Comparison of ENCODE assay signal across 1 cellular context in genomic region chr14:50089213-50089612, GRCh38.
TF ChIP-seq lines count a peak whose summit lies in the region.

No MANE protein-coding gene starts in this region.

TF ChIP-seq in IMR-90, 13 proteins besides CTCF, POLR2A, EP300 and RAD21:
- TF ChIP-seq SMC3 (IDR thresholded peaks at IDR 0.05; ENCODE audit: low read depth, low read length) (no peak), MXI1 (IDR thresholded peaks at IDR 0.05; ENCODE audit: borderline replicate concordance, low read depth, low read length) (no peak), MAFK (IDR thresholded peaks at IDR 0.05; ENCODE audit: low read depth, low read length) (no peak), CHD1 (IDR thresholded peaks at IDR 0.05; ENCODE audit: low read depth, low read length) (no peak), NFE2L2 (IDR thresholded peaks at IDR 0.05; ENCODE audit: low read depth, low read length) (no peak), RFX5 (IDR thresholded peaks at IDR 0.05; ENCODE audit: low read depth, low read length) (no peak), RCOR1 (IDR thresholded peaks at IDR 0.05; ENCODE audit: insufficient replicate concordance, low read length) (no peak), BHLHE40 (IDR thresholded peaks at IDR 0.05; ENCODE audit: low read depth, low read length) (no peak), MAZ (IDR thresholded peaks at IDR 0.05; ENCODE audit: borderline replicate concordance, low read depth, low read length) (no peak), FOS (IDR thresholded peaks at IDR 0.05; ENCODE audit: low read depth, low read length) (no peak), CEBPB (IDR thresholded peaks at IDR 0.05; ENCODE audit: low read depth, low read length) (no peak)
- TF ChIP-seq, protein P1, sequence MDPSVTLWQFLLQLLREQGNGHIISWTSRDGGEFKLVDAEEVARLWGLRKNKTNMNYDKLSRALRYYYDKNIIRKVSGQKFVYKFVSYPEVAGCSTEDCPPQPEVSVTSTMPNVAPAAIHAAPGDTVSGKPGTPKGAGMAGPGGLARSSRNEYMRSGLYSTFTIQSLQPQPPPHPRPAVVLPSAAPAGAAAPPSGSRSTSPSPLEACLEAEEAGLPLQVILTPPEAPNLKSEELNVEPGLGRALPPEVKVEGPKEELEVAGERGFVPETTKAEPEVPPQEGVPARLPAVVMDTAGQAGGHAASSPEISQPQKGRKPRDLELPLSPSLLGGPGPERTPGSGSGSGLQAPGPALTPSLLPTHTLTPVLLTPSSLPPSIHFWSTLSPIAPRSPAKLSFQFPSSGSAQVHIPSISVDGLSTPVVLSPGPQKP (IDR thresholded peaks at IDR 0.05; ENCODE audit: borderline replicate concordance, low read depth, low read length), result no peak
- TF ChIP-seq, protein P2, sequence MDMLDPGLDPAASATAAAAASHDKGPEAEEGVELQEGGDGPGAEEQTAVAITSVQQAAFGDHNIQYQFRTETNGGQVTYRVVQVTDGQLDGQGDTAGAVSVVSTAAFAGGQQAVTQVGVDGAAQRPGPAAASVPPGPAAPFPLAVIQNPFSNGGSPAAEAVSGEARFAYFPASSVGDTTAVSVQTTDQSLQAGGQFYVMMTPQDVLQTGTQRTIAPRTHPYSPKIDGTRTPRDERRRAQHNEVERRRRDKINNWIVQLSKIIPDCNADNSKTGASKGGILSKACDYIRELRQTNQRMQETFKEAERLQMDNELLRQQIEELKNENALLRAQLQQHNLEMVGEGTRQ (IDR thresholded peaks at IDR 0.05; ENCODE audit: low read depth, low read length), result no peak
